Comparison of ENCODE assay signal across 22 cellular contexts in the genomic region with DNA sequence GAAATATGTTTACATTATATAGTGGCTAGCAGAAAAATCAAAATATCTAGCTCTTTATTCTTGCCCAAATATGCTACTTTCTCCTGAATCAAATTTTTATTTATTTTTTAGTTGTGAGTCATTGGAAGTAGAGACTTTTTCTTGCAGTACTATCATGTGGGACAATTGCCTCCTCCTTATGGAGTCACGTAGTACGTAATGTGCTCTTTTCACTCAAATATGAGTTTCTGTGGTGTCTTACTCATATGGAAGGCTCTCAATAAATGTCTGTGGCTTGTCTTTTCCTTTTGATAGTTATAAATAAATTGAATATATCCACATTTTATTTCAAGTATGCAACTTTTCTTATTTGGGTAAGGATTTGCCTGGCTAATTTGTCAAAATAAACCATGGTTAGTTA.
"Had no signal": no experiment of that assay in that cellular context is flagged by ENCODE, and none has a peak within 500 bp of the region (broad histone marks: within the 10 kb centered on the region; RNA-seq: fewer than 3 reads in every experiment).

No MANE protein-coding gene starts in this region.

- ATAC-seq: activated CD4-positive, CD25-positive, alpha-beta regulatory T cell treated with anti-CD3 and anti-CD28 coated beads, Interleukin-2, amount 50 U/mL, for 24 hours; activated CD8-positive, alpha-beta T cell treated with anti-CD3 and anti-CD28 coated beads, Interleukin-2, amount 10 ng/mL, durations not matched to agents 7 days and 5 days; left lung; natural killer cell treated with Interleukin-12 subunit alpha and Interleukin-12 subunit beta and Interleukin-15 and Interleukin-18, amount 100 ng/mL, for 72 hours; stimulated activated naive CD8-positive, alpha-beta T cell treated with anti-CD3 and anti-CD28 coated beads, Interleukin-15, Interleukin-2, amounts not matched to agents 100 U/mL and 50 U/mL, for 24 hours had no signal

- H3K4me3 ChIP-seq: cardiac muscle cell, left lung, lung, ovary, prostate gland, SK-N-MC, upper lobe of left lung had no signal

- H3K4me1 ChIP-seq: left lung, prostate gland, upper lobe of left lung had no signal

- H3K27ac ChIP-seq: cardiac muscle cell, left lung, ovary, prostate gland, SK-N-MC, upper lobe of left lung, VCaP had no signal

- H3K36me3 ChIP-seq: cardiac muscle cell, left lung, ovary, prostate gland, upper lobe of left lung had no signal

- H3K36me3 Mint-ChIP-seq: natural killer cell treated with Interleukin-12 subunit alpha and Interleukin-12 subunit beta and Interleukin-15 and Interleukin-18, amount 100 ng/mL, for 72 hours had no signal

- H3K9me3 ChIP-seq: ovary, prostate gland, upper lobe of left lung had no signal

- H3K4me3 Mint-ChIP-seq: activated CD4-positive, alpha-beta T cell treated with anti-CD3 and anti-CD28 coated beads, Interleukin-2, amount 10 ng/mL, durations not matched to agents 24 days and 14 days; activated CD8-positive, alpha-beta T cell treated with anti-CD3 and anti-CD28 coated beads, Interleukin-2, amount 10 ng/mL, durations not matched to agents 7 days and 5 days; activated T-helper 1 cell treated with anti-CD3 and anti-CD28 coated beads, Interleukin-12 subunit alpha, Interleukin-12 subunit beta, Interleukin-2, Interleukin-4 antibody, amounts not matched to agents 30 ng/mL and 10 ng/mL and 1 ng/mL, durations not matched to agents 14 hours and 24 hours and 36 hours; immature natural killer cell; natural killer cell treated with Interleukin-12 subunit alpha and Interleukin-12 subunit beta and Interleukin-15 and Interleukin-18, amount 100 ng/mL, for 72 hours had no signal

- FAIRE-seq: endometrium had no signal

- H3K9me3 Mint-ChIP-seq: activated CD4-positive, alpha-beta T cell treated with anti-CD3 and anti-CD28 coated beads, Interleukin-2, amount 10 ng/mL, durations not matched to agents 24 days and 14 days had no signal

- H3K4me1 Mint-ChIP-seq: activated CD4-positive, alpha-beta T cell treated with anti-CD3 and anti-CD28 coated beads, Interleukin-2, amount 10 ng/mL, durations not matched to agents 24 days and 14 days; immature natural killer cell had no signal

- H3K27me3 Mint-ChIP-seq: activated CD4-positive, alpha-beta T cell treated with anti-CD3 and anti-CD28 coated beads, Interleukin-2, amount 10 ng/mL, durations not matched to agents 24 days and 14 days; natural killer cell treated with Interleukin-12 subunit alpha and Interleukin-12 subunit beta and Interleukin-15 and Interleukin-18, amount 100 ng/mL, for 72 hours had no signal

- DNase-seq: activated CD4-positive, alpha-beta T cell treated with anti-CD3 and anti-CD28 coated beads, Interleukin-2, amount 10 ng/mL, durations not matched to agents 24 days and 14 days; activated CD8-positive, alpha-beta T cell treated with anti-CD3 and anti-CD28 coated beads, Interleukin-2, amount 10 ng/mL, durations not matched to agents 7 days and 5 days; activated gamma-delta T cell; activated naive CD4-positive, alpha-beta T cell treated with anti-CD3 and anti-CD28 coated beads, Interleukin-2, amount 50 U/mL, for 16 hours; aorta; immature natural killer cell; kidney glomerular epithelial cell; left lung; ovary; stimulated activated CD4-positive, alpha-beta T cell treated with anti-CD3 and anti-CD28 coated beads, Interleukin-12 subunit alpha, Interleukin-12 subunit beta, amount 100 ng/mL, for 4 hours; stimulated activated CD4-positive, alpha-beta T cell treated with anti-CD3 and anti-CD28 coated beads, Interleukin-4, amount 100 ng/mL, for 4 hours; stimulated activated naive CD8-positive, alpha-beta T cell treated with anti-CD3 and anti-CD28 coated beads, Interleukin-15, Interleukin-2, amounts not matched to agents 100 U/mL and 50 U/mL, for 24 hours; upper lobe of left lung had no signal

- H3K27ac Mint-ChIP-seq: activated CD4-positive, alpha-beta T cell treated with anti-CD3 and anti-CD28 coated beads, Interleukin-2, amount 10 ng/mL, durations not matched to agents 24 days and 14 days; activated CD8-positive, alpha-beta T cell treated with anti-CD3 and anti-CD28 coated beads, Interleukin-2, amount 10 ng/mL, durations not matched to agents 7 days and 5 days; activated T-helper 1 cell treated with anti-CD3 and anti-CD28 coated beads, Interleukin-12 subunit alpha, Interleukin-12 subunit beta, Interleukin-2, Interleukin-4 antibody, amounts not matched to agents 30 ng/mL and 10 ng/mL and 1 ng/mL, durations not matched to agents 14 hours and 24 hours and 36 hours; immature natural killer cell; natural killer cell treated with Interleukin-12 subunit alpha and Interleukin-12 subunit beta and Interleukin-15 and Interleukin-18, amount 100 ng/mL, for 72 hours had no signal

- H3K27me3 ChIP-seq: cardiac muscle cell, left lung, ovary, upper lobe of left lung had no signal
